1 cellular context compared by ENCODE assay signal in the genomic region with DNA sequence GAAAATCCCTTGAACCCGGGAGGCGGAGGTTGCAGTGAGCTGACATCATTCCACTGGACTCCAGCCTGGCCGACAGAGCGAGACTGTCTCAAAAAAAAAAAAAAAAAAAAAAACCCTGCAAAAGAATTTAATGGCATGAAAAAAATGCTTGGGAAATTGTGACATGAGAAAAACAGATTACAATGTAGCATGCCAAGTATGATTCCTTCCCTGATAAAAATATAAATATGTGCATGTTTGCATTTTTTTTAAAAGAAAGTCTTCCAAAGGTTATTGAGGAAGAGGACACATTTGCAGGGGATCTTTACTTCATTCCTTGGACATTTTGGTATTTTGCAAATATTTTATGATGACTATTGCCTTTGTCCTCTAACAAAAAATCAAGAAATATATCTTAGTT.
TF ChIP-seq lines count a peak whose summit lies in the region.

No MANE protein-coding gene starts in this region.

TF ChIP-seq in SK-N-SH, 30 proteins besides CTCF, POLR2A, EP300 and RAD21 (continued from another document):
- TF ChIP-seq, protein P1, sequence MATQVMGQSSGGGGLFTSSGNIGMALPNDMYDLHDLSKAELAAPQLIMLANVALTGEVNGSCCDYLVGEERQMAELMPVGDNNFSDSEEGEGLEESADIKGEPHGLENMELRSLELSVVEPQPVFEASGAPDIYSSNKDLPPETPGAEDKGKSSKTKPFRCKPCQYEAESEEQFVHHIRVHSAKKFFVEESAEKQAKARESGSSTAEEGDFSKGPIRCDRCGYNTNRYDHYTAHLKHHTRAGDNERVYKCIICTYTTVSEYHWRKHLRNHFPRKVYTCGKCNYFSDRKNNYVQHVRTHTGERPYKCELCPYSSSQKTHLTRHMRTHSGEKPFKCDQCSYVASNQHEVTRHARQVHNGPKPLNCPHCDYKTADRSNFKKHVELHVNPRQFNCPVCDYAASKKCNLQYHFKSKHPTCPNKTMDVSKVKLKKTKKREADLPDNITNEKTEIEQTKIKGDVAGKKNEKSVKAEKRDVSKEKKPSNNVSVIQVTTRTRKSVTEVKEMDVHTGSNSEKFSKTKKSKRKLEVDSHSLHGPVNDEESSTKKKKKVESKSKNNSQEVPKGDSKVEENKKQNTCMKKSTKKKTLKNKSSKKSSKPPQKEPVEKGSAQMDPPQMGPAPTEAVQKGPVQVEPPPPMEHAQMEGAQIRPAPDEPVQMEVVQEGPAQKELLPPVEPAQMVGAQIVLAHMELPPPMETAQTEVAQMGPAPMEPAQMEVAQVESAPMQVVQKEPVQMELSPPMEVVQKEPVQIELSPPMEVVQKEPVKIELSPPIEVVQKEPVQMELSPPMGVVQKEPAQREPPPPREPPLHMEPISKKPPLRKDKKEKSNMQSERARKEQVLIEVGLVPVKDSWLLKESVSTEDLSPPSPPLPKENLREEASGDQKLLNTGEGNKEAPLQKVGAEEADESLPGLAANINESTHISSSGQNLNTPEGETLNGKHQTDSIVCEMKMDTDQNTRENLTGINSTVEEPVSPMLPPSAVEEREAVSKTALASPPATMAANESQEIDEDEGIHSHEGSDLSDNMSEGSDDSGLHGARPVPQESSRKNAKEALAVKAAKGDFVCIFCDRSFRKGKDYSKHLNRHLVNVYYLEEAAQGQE (IDR thresholded peaks at IDR 0.05; ENCODE audit: low read depth, low read length), result no peak
- no peak for TF ChIP-seq NRF1 (IDR thresholded peaks at IDR 0.05; ENCODE audit: low read depth, low read length)
- no peak for TF ChIP-seq SIN3A (IDR thresholded peaks at IDR 0.05; ENCODE audit: borderline replicate concordance, low read depth, low read length)
- TF ChIP-seq, protein P2, sequence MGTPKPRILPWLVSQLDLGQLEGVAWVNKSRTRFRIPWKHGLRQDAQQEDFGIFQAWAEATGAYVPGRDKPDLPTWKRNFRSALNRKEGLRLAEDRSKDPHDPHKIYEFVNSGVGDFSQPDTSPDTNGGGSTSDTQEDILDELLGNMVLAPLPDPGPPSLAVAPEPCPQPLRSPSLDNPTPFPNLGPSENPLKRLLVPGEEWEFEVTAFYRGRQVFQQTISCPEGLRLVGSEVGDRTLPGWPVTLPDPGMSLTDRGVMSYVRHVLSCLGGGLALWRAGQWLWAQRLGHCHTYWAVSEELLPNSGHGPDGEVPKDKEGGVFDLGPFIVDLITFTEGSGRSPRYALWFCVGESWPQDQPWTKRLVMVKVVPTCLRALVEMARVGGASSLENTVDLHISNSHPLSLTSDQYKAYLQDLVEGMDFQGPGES (IDR thresholded peaks at IDR 0.05; ENCODE audit: low read depth, low read length), result no peak
- TF ChIP-seq POLR2AphosphoS5 (IDR thresholded peaks at IDR 0.05; ENCODE audit: low read depth, low read length), result no peak
- no peak for TF ChIP-seq ELF1 (IDR thresholded peaks at IDR 0.05)
- TF ChIP-seq GATA2 (CRISPR knock-in tag; IDR thresholded peaks at IDR 0.05), result no peak
- TF ChIP-seq NFIC (IDR thresholded peaks at IDR 0.05; ENCODE audit: borderline replicate concordance), result no peak
- no peak for TF ChIP-seq CHD2 (IDR thresholded peaks at IDR 0.05; ENCODE audit: low read length, partially characterized antibody)
- no peak for TF ChIP-seq YY1 (IDR thresholded peaks at IDR 0.05; ENCODE audit: low read depth)
- no peak for TF ChIP-seq TCF12 (IDR thresholded peaks at IDR 0.05)
- TF ChIP-seq, protein P3, sequence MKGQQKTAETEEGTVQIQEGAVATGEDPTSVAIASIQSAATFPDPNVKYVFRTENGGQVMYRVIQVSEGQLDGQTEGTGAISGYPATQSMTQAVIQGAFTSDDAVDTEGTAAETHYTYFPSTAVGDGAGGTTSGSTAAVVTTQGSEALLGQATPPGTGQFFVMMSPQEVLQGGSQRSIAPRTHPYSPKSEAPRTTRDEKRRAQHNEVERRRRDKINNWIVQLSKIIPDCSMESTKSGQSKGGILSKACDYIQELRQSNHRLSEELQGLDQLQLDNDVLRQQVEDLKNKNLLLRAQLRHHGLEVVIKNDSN (IDR thresholded peaks at IDR 0.05; ENCODE audit: borderline replicate concordance, low read depth), result no peak
- TF ChIP-seq TAF1 (IDR thresholded peaks at IDR 0.05; ENCODE audit: borderline replicate concordance, low read depth, low read length), result no peak
TF ChIP-seq in SK-N-SH: peak in this region for 0.
